Comparison of ENCODE assay signal across 23 cellular contexts in genomic region chr3:37500518-37500917, GRCh38. TPM values are rescaled to one million over a fixed set of nuclear protein-coding genes. Genes with fewer than 3 reads are reported as not detected.
"Had no signal": no experiment of that assay in that cellular context is flagged by ENCODE, and none has a peak within 500 bp of the region (broad histone marks: within the 10 kb centered on the region; RNA-seq: fewer than 3 reads in every experiment).

No MANE protein-coding gene starts in this region.

- DNase-seq: activated CD4-positive, alpha-beta T cell treated with anti-CD3 and anti-CD28 coated beads for 4 hours; activated CD8-positive, alpha-beta memory T cell treated with anti-CD3 and anti-CD28 coated beads, Interleukin-2, amount 50 U/mL, for 4 hours; activated CD8-positive, alpha-beta T cell treated with anti-CD3 and anti-CD28 coated beads for 36 hours; activated T-cell treated with anti-CD3 and anti-CD28 coated beads, Interleukin-2, amount 50 U/mL, for 72 hours; aorta; body of pancreas; central memory CD4-positive, alpha-beta T cell; Kasumi-1; KBM-7; NCI-H1105 treated with DMSO at 0.1 percent for 48 hours; NCI-H1436 treated with DMSO at 0.1 percent for 48 hours; NCI-H187; NCI-H2081; NCI-H510A treated with DMSO at 0.1 percent for 48 hours; NCI-H69; Peyer's patch; Right ventricle myocardium superior; SJCRH30; SK-N-SH; SW 1271 had no signal

- H3K27me3 ChIP-seq: body of pancreas, Peyer's patch, SJCRH30 had no signal

- H3K27ac ChIP-seq: body of pancreas, Peyer's patch, RWPE1, SJCRH30 had no signal

- ATAC-seq: activated CD4-positive, CD25-positive, alpha-beta regulatory T cell treated with anti-CD3 and anti-CD28 coated beads, Interleukin-2, amount 50 U/mL, for 24 hours; activated CD8-positive, alpha-beta T cell treated with anti-CD3 and anti-CD28 coated beads for 36 hours; activated T-cell treated with anti-CD3 and anti-CD28 coated beads, Interleukin-2, amount 50 U/mL, for 72 hours; body of pancreas had no signal

- H3K9ac ChIP-seq: SK-N-SH had no signal

- H3K36me3 ChIP-seq: SJCRH30 had no signal

- H3K9me3 ChIP-seq: body of pancreas, Peyer's patch, SJCRH30, SK-N-SH had no signal

- H3K4me2 ChIP-seq: SK-N-SH had no signal

- H3K4me3 ChIP-seq: body of pancreas, Peyer's patch, SJCRH30 had no signal

- H3K4me1 ChIP-seq: body of pancreas, Peyer's patch, SJCRH30 had no signal

RNA-seq across cellular contexts. Expression of gene ITGA9, which starts 48.6 kb away (rescaled TPM):
- total RNA-seq: activated CD8-positive, alpha-beta T cell treated with anti-CD3 and anti-CD28 coated beads for 36 hours; bronchial epithelial cell had no signal
